ENCODE assay signal across 1 cellular context in genomic region chr6:47478233-47479155, GRCh38.
TF ChIP-seq lines count a peak whose summit lies in the region.

No MANE protein-coding gene starts in this region.

TF ChIP-seq in K562, 482 proteins besides CTCF, POLR2A, EP300 and RAD21 (continued from another document and continues in another):
- TF ChIP-seq, protein P1, sequence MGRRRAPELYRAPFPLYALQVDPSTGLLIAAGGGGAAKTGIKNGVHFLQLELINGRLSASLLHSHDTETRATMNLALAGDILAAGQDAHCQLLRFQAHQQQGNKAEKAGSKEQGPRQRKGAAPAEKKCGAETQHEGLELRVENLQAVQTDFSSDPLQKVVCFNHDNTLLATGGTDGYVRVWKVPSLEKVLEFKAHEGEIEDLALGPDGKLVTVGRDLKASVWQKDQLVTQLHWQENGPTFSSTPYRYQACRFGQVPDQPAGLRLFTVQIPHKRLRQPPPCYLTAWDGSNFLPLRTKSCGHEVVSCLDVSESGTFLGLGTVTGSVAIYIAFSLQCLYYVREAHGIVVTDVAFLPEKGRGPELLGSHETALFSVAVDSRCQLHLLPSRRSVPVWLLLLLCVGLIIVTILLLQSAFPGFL (CRISPR knock-in tag; IDR thresholded peaks at IDR 0.05) = no peak
- TF ChIP-seq RCOR1 (IDR thresholded peaks at IDR 0.05; ENCODE audit: borderline replicate concordance in 1 of 2, low read depth in 2 of 2, low read length in 2 of 2) (peak; percentile 38 to 88; a peak in 3 of 4 replicates), ZNF197 (CRISPR knock-in tag; IDR thresholded peaks at IDR 0.05; ENCODE audit: low read depth) (no peak; the same call in 1 of the 2 replicates), ZNF511 (CRISPR knock-in tag; IDR thresholded peaks at IDR 0.05) (no peak), ZNF217 (CRISPR knock-in tag; IDR thresholded peaks at IDR 0.05) (no peak), KLF6 (CRISPR knock-in tag; IDR thresholded peaks at IDR 0.05; ENCODE audit: borderline replicate concordance) (no peak), PRMT5 (CRISPR knock-in tag; IDR thresholded peaks at IDR 0.05) (no peak), MECOM (CRISPR knock-in tag; IDR thresholded peaks at IDR 0.05) (no peak; the same call in 1 of the 2 replicates), ATF4 (CRISPR knock-in tag; IDR thresholded peaks at IDR 0.05) (no peak), POU5F1 (IDR thresholded peaks at IDR 0.05; ENCODE audit: borderline replicate concordance, low read depth, low read length, partially characterized antibody) (peak; percentile 17), TAF9B (IDR thresholded peaks at IDR 0.05; ENCODE audit: partially characterized antibody) (peak; percentile 50), SMARCA4 (IDR thresholded peaks at IDR 0.05) (peak; percentile 85), ZNF224 (CRISPR knock-in tag; IDR thresholded peaks at IDR 0.05) (no peak), CBFB (CRISPR knock-in tag; IDR thresholded peaks at IDR 0.05) (no peak), CCNT2 (IDR thresholded peaks at IDR 0.05; ENCODE audit: borderline replicate concordance, extremely low read depth, insufficient read length, low read depth, low read length) (peak; percentile 31), CCAR2 (IDR thresholded peaks at IDR 0.05; ENCODE audit: low read depth, low read length) (no peak), HNRNPLL (IDR thresholded peaks at IDR 0.05; ENCODE audit: low read depth, low read length, poor library complexity, severe bottlenecking) (no peak), SIN3B (IDR thresholded peaks at IDR 0.05; ENCODE audit: low read depth) (no peak), HNRNPUL1 (IDR thresholded peaks at IDR 0.05; ENCODE audit: low read length) (no peak), ILF3 (IDR thresholded peaks at IDR 0.05; ENCODE audit: borderline replicate concordance) (no peak), FOXA1 (IDR thresholded peaks at IDR 0.05; ENCODE audit: borderline replicate concordance) (no peak), ZNF3 (CRISPR knock-in tag; IDR thresholded peaks at IDR 0.05) (0 out of 2 replicates have a peak, but pooled peaks have one; percentile 19), ZNF79 (CRISPR knock-in tag; IDR thresholded peaks at IDR 0.05; ENCODE audit: low read depth) (no peak), KHSRP (IDR thresholded peaks at IDR 0.05) (no peak), SRSF7 (optimal IDR thresholded peaks at IDR 0.05; ENCODE audit: low read depth, low read length) (no peak), ZNF395 (CRISPR knock-in tag; IDR thresholded peaks at IDR 0.05) (no peak), ZNF766 (CRISPR knock-in tag; conservative IDR thresholded peaks at IDR 0.05) (no peak), ZNF586 (CRISPR knock-in tag; conservative IDR thresholded peaks at IDR 0.05) (no peak), NFE2L1 (tag; IDR thresholded peaks at IDR 0.05; ENCODE audit: borderline replicate concordance, low read depth) (no peak), PHB (CRISPR knock-in tag; IDR thresholded peaks at IDR 0.05) (no peak), ZBTB5 (IDR thresholded peaks at IDR 0.05) (no peak), NR4A1 (CRISPR knock-in tag; IDR thresholded peaks at IDR 0.05) (no peak), NR4A1 (tag; IDR thresholded peaks at IDR 0.05) (peak; percentile 25; the same call in 1 of the 2 replicates), MAFG (tag; conservative IDR thresholded peaks at IDR 0.05) (no peak), IFI16 (CRISPR knock-in tag; IDR thresholded peaks at IDR 0.05) (no peak), MED1 (CRISPR knock-in tag; IDR thresholded peaks at IDR 0.05; ENCODE audit: borderline replicate concordance) (no peak), ZFP30 (CRISPR knock-in tag; IDR thresholded peaks at IDR 0.05; ENCODE audit: borderline replicate concordance) (no peak), ZBTB34 (CRISPR knock-in tag; IDR thresholded peaks at IDR 0.05) (no peak), ZNF133 (CRISPR knock-in tag; IDR thresholded peaks at IDR 0.05) (no peak), ZNF583 (CRISPR knock-in tag; IDR thresholded peaks at IDR 0.05) (no peak), PYGO2 (tag; IDR thresholded peaks at IDR 0.05) (no peak), ASH1L (IDR thresholded peaks at IDR 0.05; ENCODE audit: borderline replicate concordance, low read depth, partially characterized antibody) (no peak), MAFF (IDR thresholded peaks at IDR 0.05; ENCODE audit: low read length) (no peak), KLF10 (CRISPR knock-in tag; IDR thresholded peaks at IDR 0.05) (no peak), ATF2 (CRISPR knock-in tag; IDR thresholded peaks at IDR 0.05) (no peak), NONO (IDR thresholded peaks at IDR 0.05; ENCODE audit: low read depth in 2 of 2, low read length in 1 of 2) (0 out of 4 replicates have a peak, but pooled peaks of 1 of the 2 experiments have one; percentile 11), ZKSCAN8 (CRISPR knock-in tag; IDR thresholded peaks at IDR 0.05) (no peak), ZBTB7A (IDR thresholded peaks at IDR 0.05; ENCODE audit: borderline replicate concordance, control insufficient read depth, low read depth, low read length) (no peak; the same call in 1 of the 2 replicates), ZNF644 (tag; IDR thresholded peaks at IDR 0.05; ENCODE audit: low read depth) (no peak), SRSF1 (IDR thresholded peaks at IDR 0.05; ENCODE audit: low read depth, low read length) (no peak), CEBPB (tag; IDR thresholded peaks at IDR 0.05) (no peak)
- TF ChIP-seq, protein P2, sequence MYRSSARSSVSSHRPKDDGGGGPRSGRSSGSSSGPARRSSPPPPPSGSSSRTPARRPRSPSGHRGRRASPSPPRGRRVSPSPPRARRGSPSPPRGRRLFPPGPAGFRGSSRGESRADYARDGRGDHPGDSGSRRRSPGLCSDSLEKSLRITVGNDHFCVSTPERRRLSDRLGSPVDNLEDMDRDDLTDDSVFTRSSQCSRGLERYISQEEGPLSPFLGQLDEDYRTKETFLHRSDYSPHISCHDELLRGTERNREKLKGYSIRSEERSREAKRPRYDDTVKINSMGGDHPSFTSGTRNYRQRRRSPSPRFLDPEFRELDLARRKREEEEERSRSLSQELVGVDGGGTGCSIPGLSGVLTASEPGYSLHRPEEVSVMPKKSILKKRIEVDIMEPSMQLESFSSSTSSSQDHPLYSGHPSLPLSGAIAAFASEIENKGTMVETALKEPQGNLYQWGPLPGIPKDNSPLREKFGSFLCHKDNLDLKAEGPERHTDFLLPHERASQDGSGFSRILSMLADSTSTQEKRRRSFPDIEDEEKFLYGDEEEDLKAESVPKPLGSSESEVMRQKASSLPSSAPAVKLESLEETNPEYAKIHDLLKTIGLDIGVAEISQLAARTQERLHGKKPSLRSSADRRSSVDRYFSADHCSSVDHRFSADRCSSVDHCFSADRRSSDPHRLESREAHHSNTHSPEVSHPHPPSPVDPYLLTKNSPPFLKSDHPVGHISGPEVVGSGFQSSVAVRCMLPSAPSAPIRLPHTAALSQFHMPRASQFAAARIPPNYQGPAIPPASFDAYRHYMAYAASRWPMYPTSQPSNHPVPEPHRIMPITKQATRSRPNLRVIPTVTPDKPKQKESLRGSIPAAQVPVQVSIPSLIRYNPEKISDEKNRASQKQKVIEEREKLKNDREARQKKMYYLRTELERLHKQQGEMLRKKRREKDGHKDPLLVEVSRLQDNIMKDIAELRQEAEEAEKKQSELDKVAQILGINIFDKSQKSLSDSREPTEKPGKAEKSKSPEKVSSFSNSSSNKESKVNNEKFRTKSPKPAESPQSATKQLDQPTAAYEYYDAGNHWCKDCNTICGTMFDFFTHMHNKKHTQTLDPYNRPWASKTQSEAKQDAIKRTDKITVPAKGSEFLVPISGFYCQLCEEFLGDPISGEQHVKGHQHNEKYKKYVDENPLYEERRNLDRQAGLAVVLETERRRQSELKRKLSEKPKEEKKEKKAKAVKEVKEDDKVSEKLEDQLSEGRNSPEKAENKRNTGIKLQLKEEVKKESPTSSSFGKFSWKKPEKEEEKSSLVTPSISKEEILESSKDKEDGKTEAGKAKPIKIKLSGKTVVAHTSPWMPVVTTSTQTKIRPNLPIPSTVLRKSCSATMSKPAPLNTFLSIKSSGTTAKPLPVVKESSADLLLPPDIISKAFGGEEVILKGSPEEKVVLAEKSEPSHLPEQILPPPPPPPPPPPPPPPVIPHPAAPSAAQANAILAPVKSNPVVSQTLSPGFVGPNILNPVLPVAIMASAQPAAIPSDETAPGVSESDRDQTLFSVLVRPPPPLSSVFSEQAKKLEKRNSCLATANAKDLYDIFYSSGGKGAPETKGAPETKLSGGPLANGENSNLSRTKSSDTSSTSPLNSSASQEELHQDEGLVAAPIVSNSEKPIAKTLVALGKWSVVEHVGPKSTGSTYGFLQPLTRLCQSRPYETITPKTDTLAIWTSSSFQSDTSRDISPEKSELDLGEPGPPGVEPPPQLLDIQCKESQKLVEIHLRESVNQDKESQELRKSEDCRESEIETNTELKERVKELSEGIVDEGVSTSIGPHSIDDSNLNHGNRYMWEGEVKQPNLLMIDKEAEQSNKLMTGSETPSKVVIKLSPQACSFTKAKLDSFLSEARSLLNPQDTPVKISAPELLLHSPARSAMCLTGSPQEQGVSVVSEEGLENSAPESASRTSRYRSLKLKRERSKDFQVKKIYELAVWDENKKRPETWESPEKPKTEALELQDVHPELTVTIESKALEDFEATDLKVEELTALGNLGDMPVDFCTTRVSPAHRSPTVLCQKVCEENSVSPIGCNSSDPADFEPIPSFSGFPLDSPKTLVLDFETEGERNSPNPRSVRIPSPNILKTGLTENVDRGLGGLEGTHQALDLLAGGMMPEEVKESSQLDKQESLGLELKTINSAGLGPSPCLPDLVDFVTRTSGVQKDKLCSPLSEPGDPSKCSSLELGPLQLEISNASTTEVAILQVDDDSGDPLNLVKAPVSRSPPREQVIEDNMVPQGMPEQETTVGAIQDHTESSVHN (IDR thresholded peaks at IDR 0.05; ENCODE audit: borderline replicate concordance in 1 of 2, low read depth in 1 of 2) = no peak
- TF ChIP-seq, protein P3, sequence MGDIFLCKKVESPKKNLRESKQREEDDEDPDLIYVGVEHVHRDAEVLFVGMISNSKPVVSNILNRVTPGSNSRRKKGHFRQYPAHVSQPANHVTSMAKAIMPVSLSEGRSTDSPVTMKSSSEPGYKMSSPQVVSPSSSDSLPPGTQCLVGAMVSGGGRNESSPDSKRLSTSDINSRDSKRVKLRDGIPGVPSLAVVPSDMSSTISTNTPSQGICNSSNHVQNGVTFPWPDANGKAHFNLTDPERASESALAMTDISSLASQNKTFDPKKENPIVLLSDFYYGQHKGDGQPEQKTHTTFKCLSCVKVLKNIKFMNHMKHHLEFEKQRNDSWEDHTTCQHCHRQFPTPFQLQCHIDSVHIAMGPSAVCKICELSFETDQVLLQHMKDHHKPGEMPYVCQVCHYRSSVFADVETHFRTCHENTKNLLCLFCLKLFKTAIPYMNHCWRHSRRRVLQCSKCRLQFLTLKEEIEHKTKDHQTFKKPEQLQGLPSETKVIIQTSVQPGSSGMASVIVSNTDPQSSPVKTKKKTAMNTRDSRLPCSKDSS (IDR thresholded peaks at IDR 0.05; ENCODE audit: low read depth, partially characterized antibody) = no peak
